In genomic region chr15:23686466-23687142, GRCh38 we compare ENCODE assay signal across 10 cellular contexts. TPM values are rescaled to one million over a fixed set of nuclear protein-coding genes. Genes with fewer than 3 reads are reported as not detected.
DNase-seq lines count a peak whose midpoint lies in the region; ATAC-seq, FAIRE-seq and TF ChIP-seq lines count a peak whose summit lies in the region.
"Had no signal": no experiment of that assay in that cellular context is flagged by ENCODE, and none has a peak within 500 bp of the region (broad histone marks: within the 10 kb centered on the region; RNA-seq: fewer than 3 reads in every experiment).

No MANE protein-coding gene starts in this region.

- CTCF ChIA-PET in BJ (lab: Yijun Ruan, JAX): no interaction called here

- no peaks in the 10 kb centered on the region for H3K79me2 ChIP-seq in trophoblast cell (ENCODE audit: control insufficient read depth, insufficient read depth, low read length, poor library complexity)

- peak overlapping the region; percentile 13 for H3K4me3 Mint-ChIP-seq in activated T-helper 2 cell treated with anti-CD3 and anti-CD28 coated beads, Interferon-gamma antibody, Interleukin-2, Interleukin-4, amounts not matched to agents 10 μg/mL and 5 μg/mL and 100 μg/mL, durations not matched to agents 14 hours and 24 hours and 36 hours (ENCODE audit: low read depth)
- no peak overlapping the region for H3K4me3 Mint-ChIP-seq in natural killer cell
- H3K4me3 Mint-ChIP-seq: activated naive CD4-positive, alpha-beta T cell treated with anti-CD3 and anti-CD28 coated beads, Interleukin-2, amount 50 U/mL, for 24 hours had no signal

- peak overlapping the region; percentile 76 for H3K9ac ChIP-seq in trophoblast cell (ENCODE audit: low read length)

- H3K79me1 ChIP-seq in trophoblast cell (ENCODE audit: low read length): no peaks in the 10 kb centered on the region

- no peak overlapping the region for H3K27ac Mint-ChIP-seq in activated T-helper 2 cell treated with anti-CD3 and anti-CD28 coated beads, Interferon-gamma antibody, Interleukin-2, Interleukin-4, amounts not matched to agents 10 μg/mL and 5 μg/mL and 100 μg/mL, durations not matched to agents 14 hours and 24 hours and 36 hours
- H3K27ac Mint-ChIP-seq in natural killer cell: no peak overlapping the region
- H3K27ac Mint-ChIP-seq: activated naive CD4-positive, alpha-beta T cell treated with anti-CD3 and anti-CD28 coated beads, Interleukin-2, amount 50 U/mL, for 24 hours had no signal

- intact Hi-C loops in activated T-helper 2 cell treated with anti-CD3 and anti-CD28 coated beads, Interferon-gamma antibody, Interleukin-2, Interleukin-4, amounts not matched to agents 10 μg/mL and 5 μg/mL and 100 μg/mL, durations not matched to agents 14 hours and 24 hours and 36 hours (cut with micrococcal nuclease): no loop called here
- intact Hi-C loops in left ventricle myocardium inferior (cut with micrococcal nuclease): no loop called here
- intact Hi-C loops in natural killer cell (cut with micrococcal nuclease): no loop called here

- no peak overlapping the region for H3K23ac ChIP-seq in trophoblast cell (ENCODE audit: low read length)

- peaks cover 6% of the 10 kb centered on the region for H3K4me1 ChIP-seq in left ventricle myocardium inferior
- peaks cover 0 to 5% of the 10 kb centered on the region in 2 experiments for H3K4me1 ChIP-seq in trophoblast cell (ENCODE audit: control insufficient read depth in 1 of 2, insufficient read depth in 2 of 2, low read length in 2 of 2)

- no peak for ATAC-seq in natural killer cell

- H4K91ac ChIP-seq in trophoblast cell (ENCODE audit: low read depth, low read length): no peak overlapping the region

- peak overlapping the region; percentile 64 for H4K12ac ChIP-seq in trophoblast cell (ENCODE audit: low read depth, low read length)

- peak overlapping the region; percentile 85 for H4K8ac ChIP-seq in trophoblast cell (ENCODE audit: low read depth, low read length)

- no peak overlapping the region for H2AK5ac ChIP-seq in trophoblast cell (ENCODE audit: low read length)

- peak overlapping the region; percentile 58 for H3K4me2 ChIP-seq in trophoblast cell (ENCODE audit: low read length)

- H3K36me3 Mint-ChIP-seq in activated T-helper 2 cell treated with anti-CD3 and anti-CD28 coated beads, Interferon-gamma antibody, Interleukin-2, Interleukin-4, amounts not matched to agents 10 μg/mL and 5 μg/mL and 100 μg/mL, durations not matched to agents 14 hours and 24 hours and 36 hours (ENCODE audit: low read depth): no peaks in the 10 kb centered on the region
- no peaks in the 10 kb centered on the region for H3K36me3 Mint-ChIP-seq in natural killer cell
- H3K36me3 Mint-ChIP-seq: activated naive CD4-positive, alpha-beta T cell treated with anti-CD3 and anti-CD28 coated beads, Interleukin-2, amount 50 U/mL, for 24 hours had no signal

- H2BK5ac ChIP-seq in trophoblast cell (ENCODE audit: low read depth, low read length, poor library complexity): no peak overlapping the region

- H2BK12ac ChIP-seq in trophoblast cell (ENCODE audit: low read length): no peak overlapping the region

- no peak for TF ChIP-seq CTCF in BJ (IDR thresholded peaks at IDR 0.05; ENCODE audit: insufficient read depth, low read depth, low read length)
- TF ChIP-seq CTCF in left ventricle myocardium inferior (IDR thresholded peaks at IDR 0.05; ENCODE audit: borderline replicate concordance): no peak
- no peak for TF ChIP-seq CTCF in natural killer cell (IDR thresholded peaks at IDR 0.05)

- TF ChIP-seq POLR2A in H54 (IDR thresholded peaks at IDR 0.05; ENCODE audit: low read depth, low read length): no peak

- peak overlapping the region; percentile 50 for H3K4ac ChIP-seq in trophoblast cell (ENCODE audit: low read depth, low read length)

- no peaks in the 10 kb centered on the region; the same call in 1 of the 2 replicates for H3K27me3 ChIP-seq in BJ (ENCODE audit: control insufficient read depth, insufficient read depth, low read length)
- H3K27me3 ChIP-seq in left ventricle myocardium inferior (ENCODE audit: low read depth): peaks cover 21% of the 10 kb centered on the region
- H3K27me3 ChIP-seq in trophoblast cell (ENCODE audit: insufficient read depth, low read length): no peaks in the 10 kb centered on the region

- no peak for FAIRE-seq in H54 (lab: Jason Lieb, UNC)

- H3K4me1 Mint-ChIP-seq in activated T-helper 2 cell treated with anti-CD3 and anti-CD28 coated beads, Interferon-gamma antibody, Interleukin-2, Interleukin-4, amounts not matched to agents 10 μg/mL and 5 μg/mL and 100 μg/mL, durations not matched to agents 14 hours and 24 hours and 36 hours (ENCODE audit: low read depth): no peaks in the 10 kb centered on the region
- H3K4me1 Mint-ChIP-seq in natural killer cell: no peaks in the 10 kb centered on the region
- H3K4me1 Mint-ChIP-seq: activated naive CD4-positive, alpha-beta T cell treated with anti-CD3 and anti-CD28 coated beads, Interleukin-2, amount 50 U/mL, for 24 hours had no signal

- no CpG with 5 or more reads among the region's 57 CpGs for WGBS in trophoblast cell (ENCODE audit: extremely low coverage, insufficient coverage, insufficient read length)

- no peak overlapping the region for H3K18ac ChIP-seq in trophoblast cell (ENCODE audit: low read length)

- no peak overlapping the region for H2BK120ac ChIP-seq in trophoblast cell (ENCODE audit: insufficient read depth, low read length, poor library complexity)

- peaks cover 24% of the 10 kb centered on the region for H3K9me3 Mint-ChIP-seq in activated T-helper 2 cell treated with anti-CD3 and anti-CD28 coated beads, Interferon-gamma antibody, Interleukin-2, Interleukin-4, amounts not matched to agents 10 μg/mL and 5 μg/mL and 100 μg/mL, durations not matched to agents 14 hours and 24 hours and 36 hours
- peaks cover 3 to 7% of the 10 kb centered on the region in 2 donors for H3K9me3 Mint-ChIP-seq in natural killer cell

- H3K36me3 ChIP-seq in BJ (ENCODE audit: control insufficient read depth, insufficient read depth, low read length) (no peaks in the 10 kb centered on the region), left ventricle myocardium inferior (no peaks in the 10 kb centered on the region), trophoblast cell (ENCODE audit: control insufficient read depth in 1 of 2, insufficient read depth in 2 of 2, low read length in 2 of 2) (no peaks in the 10 kb centered on the region)

- H3K27me3 Mint-ChIP-seq in activated T-helper 2 cell treated with anti-CD3 and anti-CD28 coated beads, Interferon-gamma antibody, Interleukin-2, Interleukin-4, amounts not matched to agents 10 μg/mL and 5 μg/mL and 100 μg/mL, durations not matched to agents 14 hours and 24 hours and 36 hours (ENCODE audit: low read depth): no peaks in the 10 kb centered on the region
- H3K27me3 Mint-ChIP-seq in natural killer cell (ENCODE audit: low read depth in 2 of 2): no peaks in the 10 kb centered on the region

- H3K27ac ChIP-seq in left ventricle myocardium inferior (replicated peaks) (peak overlapping the region; percentile 51), trophoblast cell (ENCODE audit: low read depth, low read length) (no peak overlapping the region)

- H3K4me3 ChIP-seq in BJ (ENCODE audit: low read depth, low read length) (peak overlapping the region; percentile 57), left ventricle myocardium inferior (peak overlapping the region; percentile 68), trophoblast cell (ENCODE audit: low read depth, low read length) (peak overlapping the region; percentile 76)

- POLR2A ChIA-PET in BJ (lab: Charles Lee): no interaction called here

- H3K14ac ChIP-seq in trophoblast cell (ENCODE audit: low read length): peak overlapping the region; percentile 47

- H2AFZ ChIP-seq in trophoblast cell (ENCODE audit: insufficient read depth, low read length, poor library complexity): peak overlapping the region; percentile 74

- in situ Hi-C loops in ACHN (cut with HindIII; ENCODE audit: low pct_ligation_motif_present, low pct_unique_long_range_greater_than_20kb, low sequenced_read_pairs): no loop called here

- H3K9me3 ChIP-seq in left ventricle myocardium inferior (replicated peaks) (no peaks in the 10 kb centered on the region), trophoblast cell (ENCODE audit: insufficient read depth, low read depth, low read length) (peaks cover 12% of the 10 kb centered on the region)

- DNase-seq in BJ (ENCODE audit: low read depth) (no peak), left ventricle myocardium inferior (no peak), trophoblast cell (no peak), ACHN (no peak), H54 (ENCODE audit: insufficient read length, low spot score) (no peak), natural killer cell (no peak)
- no peak for DNase-seq in activated T-helper 2 cell treated with anti-CD3 and anti-CD28 coated beads, Interferon-gamma antibody, Interleukin-2, Interleukin-4, amounts not matched to agents 10 μg/mL and 5 μg/mL and 100 μg/mL, durations not matched to agents 14 hours and 24 hours and 36 hours (ENCODE audit: low spot score)
- no peak for DNase-seq in stimulated activated naive CD4-positive, alpha-beta T cell (lab: John Stamatoyannopoulos, UW)
- DNase-seq: DND-41 had no signal

RNA-seq across cellular contexts. Expression of gene NDN, which starts 0.5 kb away (rescaled TPM):
- polyA plus RNA-seq in BJ (2011; rRNA removed): 44.8 and 49.7 TPM in 2 replicates
- 8.9 and 11.7 TPM in 2 replicates for polyA minus RNA-seq in BJ (2011; rRNA and poly(A)+ RNA removed)
- 4.3 and 4.8 TPM in 2 replicates for total RNA-seq in activated T-helper 2 cell treated with anti-CD3 and anti-CD28 coated beads, Interferon-gamma antibody, Interleukin-2, Interleukin-4, amounts not matched to agents 10 μg/mL and 5 μg/mL and 100 μg/mL, durations not matched to agents 14 hours and 24 hours and 36 hours
- 35.2 TPM for total RNA-seq in left ventricle myocardium inferior
- polyA plus RNA-seq in trophoblast cell (2013): 35.0 and 35.1 TPM in 2 replicates
- under 1 TPM in 2 of 3 donors, not detected in 1; 0.23 to 0.29 TPM for total RNA-seq in natural killer cell

RNA-seq across cellular contexts. Expression of gene MAGEL2, which starts 38.9 kb away (rescaled TPM):
- polyA plus RNA-seq in BJ (2011; rRNA removed): 0.02 and 0.04 TPM in 2 replicates
- polyA minus RNA-seq in BJ (2011; rRNA and poly(A)+ RNA removed): 0.05 and 0.15 TPM in 2 replicates
- not detected in 2 replicates for total RNA-seq in activated T-helper 2 cell treated with anti-CD3 and anti-CD28 coated beads, Interferon-gamma antibody, Interleukin-2, Interleukin-4, amounts not matched to agents 10 μg/mL and 5 μg/mL and 100 μg/mL, durations not matched to agents 14 hours and 24 hours and 36 hours
- total RNA-seq in left ventricle myocardium inferior (not detected), natural killer cell (not detected)
- 3.4 TPM in 2 replicates for polyA plus RNA-seq in trophoblast cell (2013)
